In the genomic region with DNA sequence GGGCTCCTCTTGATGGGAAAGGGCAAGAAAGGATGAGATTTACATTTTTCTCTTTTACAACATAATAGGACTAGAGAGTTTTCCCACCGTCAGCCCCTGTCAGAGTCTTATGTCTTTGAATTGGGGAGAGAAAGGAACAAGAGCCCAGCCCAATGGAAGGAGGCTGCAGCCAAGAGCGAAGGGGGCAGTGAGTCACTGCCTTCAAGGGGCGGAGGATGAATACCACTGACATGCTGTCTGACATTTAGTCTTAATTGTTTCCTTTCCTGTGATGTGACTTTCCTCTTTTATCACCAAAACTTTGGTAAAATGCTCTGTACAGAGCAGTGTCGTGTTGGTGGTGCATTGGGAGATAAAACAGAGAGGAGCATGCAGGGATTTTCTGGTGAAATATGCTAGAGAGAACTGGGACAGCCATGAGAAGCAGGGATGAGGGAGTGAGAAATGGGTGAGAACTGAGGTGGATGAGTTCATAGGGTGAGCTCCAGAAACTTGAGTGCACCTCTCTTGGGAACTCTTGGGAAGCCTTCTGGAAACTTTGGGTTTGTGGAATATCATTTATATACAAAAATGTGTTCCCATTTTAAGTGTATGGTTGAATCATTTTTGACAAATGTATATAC, we compare ENCODE assay signal across 12 cellular contexts.
DNase-seq lines count a peak whose midpoint lies in the region; ATAC-seq, FAIRE-seq and TF ChIP-seq lines count a peak whose summit lies in the region.
"Had no signal": no experiment of that assay in that cellular context is flagged by ENCODE, and none has a peak within 500 bp of the region (broad histone marks: within the 10 kb centered on the region; RNA-seq: fewer than 3 reads in every experiment).

No MANE protein-coding gene starts in this region.

- H3K27me3 ChIP-seq in HepG2 (ENCODE audit: control insufficient read depth in 1 of 2, insufficient read depth in 2 of 2, low read length in 2 of 2) = peaks cover 0 to 4% of the 10 kb centered on the region in 2 experiments; a peak in 2 of 5 replicates

- CTCF ChIA-PET in HepG2 (lab: Yijun Ruan, JAX; ENCODE audit: low intra/inter-chr PET ratio, low total read pairs) = no interaction called here

- no peaks in the 10 kb centered on the region for H3K9me3 ChIP-seq in HepG2 (ENCODE audit: low read length)

- TF ChIP-seq EP300 in HepG2 (IDR thresholded peaks at IDR 0.05; ENCODE audit: low read depth in 2 of 2, low read length in 2 of 2) = no peak
- TF ChIP-seq EP300 in HepG2 (CRISPR knock-in tag; IDR thresholded peaks at IDR 0.05; ENCODE audit: borderline replicate concordance) = no peak

- in situ Hi-C loops in HepG2 (cut with HindIII; ENCODE audit: extremely low pct_ligation_motif_present, low pct_unique_long_range_greater_than_20kb) = no loop called here

- no peaks in the 10 kb centered on the region for H3K36me3 ChIP-seq in HepG2 (replicated peaks in 1 of 2; ENCODE audit: control insufficient read depth in 1 of 2, insufficient read depth in 2 of 2, low read length in 2 of 2)

- no peak for ATAC-seq in HepG2

- DNase-seq in ELR (ENCODE audit: low read depth) (peak; percentile 64), MV-4-11 (lab: John Stamatoyannopoulos, UW) (peak; percentile 33), dedifferentiated amniotic fluid mesenchymal stem cell (ENCODE audit: extremely low spot score) (peak; percentile 28), neural crest cell (ENCODE audit: low read depth, low spot score) (no peak), NCI-H187 (lab: John Stamatoyannopoulos, UW) (no peak), COR-L47 (lab: John Stamatoyannopoulos, UW) (no peak), HepG2 (ENCODE audit: low spot score) (no peak), substantia nigra (lab: John Stamatoyannopoulos, UW) (no peak)
- DNase-seq: activated CD8-positive, alpha-beta memory T cell treated with anti-CD3 and anti-CD28 coated beads, Interleukin-2, amount 50 U/mL, for 48 hours; NCI-H2171 treated with DMSO at 0.1 percent for 48 hours; SW 1271 had no signal

- POLR2A ChIA-PET in HepG2 (lab: Yijun Ruan, JAX) = no interaction called here

- H3K27ac ChIP-seq in HepG2 (ENCODE audit: extremely low read length, insufficient read depth, low read length) (no peak overlapping the region), substantia nigra (ENCODE audit: low read depth, low read length, poor library complexity, severe bottlenecking) (no peak overlapping the region)
- H3K27ac ChIP-seq: HL-60 had no signal

- no peak for TF ChIP-seq RAD21 in HepG2 (CRISPR knock-in tag; IDR thresholded peaks at IDR 0.05)

- H3K4me2 ChIP-seq in HepG2 (ENCODE audit: low read depth, low read length) = no peak overlapping the region

- no peaks in the 10 kb centered on the region for H4K20me1 ChIP-seq in HepG2 (ENCODE audit: insufficient read depth, low read length)

- no peaks in the 10 kb centered on the region for H3K79me2 ChIP-seq in HepG2 (ENCODE audit: insufficient read depth, low read length)

- 33% methylated on average over 4 of the region's 4 CpGs for WGBS in HepG2 (ENCODE audit: low lambda C conversion rate)

- H3K4me3 ChIP-seq in HepG2 (replicated peaks in 1 of 3; ENCODE audit: insufficient read depth in 1 of 3, low read depth in 2 of 3, low read length in 3 of 3) = no peak overlapping the region

- H3K27ac Mint-ChIP-seq in neural crest cell (ENCODE audit: unreplicated experiment) = peak overlapping the region; percentile 83

- H3K9ac ChIP-seq in HepG2 (ENCODE audit: insufficient read depth, low read depth, low read length) = no peak overlapping the region

- no peaks in the 10 kb centered on the region for H3K9me3 Mint-ChIP-seq in neural crest cell

- no peak for TF ChIP-seq CTCF in neural crest cell (conservative IDR thresholded peaks at IDR 0.05)
- no peak for TF ChIP-seq CTCF in HepG2 (CRISPR knock-in tag; IDR thresholded peaks at IDR 0.05)

- FAIRE-seq in HepG2 (lab: Jason Lieb, UNC) = no peak

- intact Hi-C loops in HepG2 (cut with micrococcal nuclease; ENCODE audit: unreplicated experiment) = no loop called here

- no peak overlapping the region for H2AFZ ChIP-seq in HepG2 (ENCODE audit: low read length)

- H3K4me3 Mint-ChIP-seq in neural crest cell = peak overlapping the region; percentile 17

- no peaks in the 10 kb centered on the region for H3K36me3 Mint-ChIP-seq in neural crest cell (ENCODE audit: low read depth)

- H3K4me1 Mint-ChIP-seq in neural crest cell = peaks cover 30% of the 10 kb centered on the region

- TF ChIP-seq POLR2A in HepG2 (IDR thresholded peaks at IDR 0.05; ENCODE audit: insufficient read depth in 1 of 2, low read depth in 2 of 2, low read length in 2 of 2) = no peak

- no peaks in the 10 kb centered on the region for H3K27me3 Mint-ChIP-seq in neural crest cell (ENCODE audit: low read depth)

- H3K4me1 ChIP-seq in HepG2 (ENCODE audit: insufficient read depth, low read length) = no peaks in the 10 kb centered on the region

- BruUV-seq in HepG2 (replicated peaks; lab: Mats Ljungman, UMichigan) = no TSS peak

TF ChIP-seq in HepG2, 621 proteins besides CTCF, POLR2A, EP300 and RAD21:
- TF ChIP-seq, protein P1, sequence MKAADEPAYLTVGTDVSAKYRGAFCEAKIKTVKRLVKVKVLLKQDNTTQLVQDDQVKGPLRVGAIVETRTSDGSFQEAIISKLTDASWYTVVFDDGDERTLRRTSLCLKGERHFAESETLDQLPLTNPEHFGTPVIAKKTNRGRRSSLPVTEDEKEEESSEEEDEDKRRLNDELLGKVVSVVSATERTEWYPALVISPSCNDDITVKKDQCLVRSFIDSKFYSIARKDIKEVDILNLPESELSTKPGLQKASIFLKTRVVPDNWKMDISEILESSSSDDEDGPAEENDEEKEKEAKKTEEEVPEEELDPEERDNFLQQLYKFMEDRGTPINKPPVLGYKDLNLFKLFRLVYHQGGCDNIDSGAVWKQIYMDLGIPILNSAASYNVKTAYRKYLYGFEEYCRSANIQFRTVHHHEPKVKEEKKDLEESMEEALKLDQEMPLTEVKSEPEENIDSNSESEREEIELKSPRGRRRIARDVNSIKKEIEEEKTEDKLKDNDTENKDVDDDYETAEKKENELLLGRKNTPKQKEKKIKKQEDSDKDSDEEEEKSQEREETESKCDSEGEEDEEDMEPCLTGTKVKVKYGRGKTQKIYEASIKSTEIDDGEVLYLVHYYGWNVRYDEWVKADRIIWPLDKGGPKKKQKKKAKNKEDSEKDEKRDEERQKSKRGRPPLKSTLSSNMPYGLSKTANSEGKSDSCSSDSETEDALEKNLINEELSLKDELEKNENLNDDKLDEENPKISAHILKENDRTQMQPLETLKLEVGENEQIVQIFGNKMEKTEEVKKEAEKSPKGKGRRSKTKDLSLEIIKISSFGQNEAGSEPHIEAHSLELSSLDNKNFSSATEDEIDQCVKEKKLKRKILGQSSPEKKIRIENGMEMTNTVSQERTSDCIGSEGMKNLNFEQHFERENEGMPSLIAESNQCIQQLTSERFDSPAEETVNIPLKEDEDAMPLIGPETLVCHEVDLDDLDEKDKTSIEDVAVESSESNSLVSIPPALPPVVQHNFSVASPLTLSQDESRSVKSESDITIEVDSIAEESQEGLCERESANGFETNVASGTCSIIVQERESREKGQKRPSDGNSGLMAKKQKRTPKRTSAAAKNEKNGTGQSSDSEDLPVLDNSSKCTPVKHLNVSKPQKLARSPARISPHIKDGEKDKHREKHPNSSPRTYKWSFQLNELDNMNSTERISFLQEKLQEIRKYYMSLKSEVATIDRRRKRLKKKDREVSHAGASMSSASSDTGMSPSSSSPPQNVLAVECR (CRISPR knock-in tag; IDR thresholded peaks at IDR 0.05; ENCODE audit: borderline replicate concordance) = no peak
- no peak for TF ChIP-seq YY1 (IDR thresholded peaks at IDR 0.05; ENCODE audit: insufficient read depth, insufficient replicate concordance, low read depth, low read length)
- TF ChIP-seq, protein P2, sequence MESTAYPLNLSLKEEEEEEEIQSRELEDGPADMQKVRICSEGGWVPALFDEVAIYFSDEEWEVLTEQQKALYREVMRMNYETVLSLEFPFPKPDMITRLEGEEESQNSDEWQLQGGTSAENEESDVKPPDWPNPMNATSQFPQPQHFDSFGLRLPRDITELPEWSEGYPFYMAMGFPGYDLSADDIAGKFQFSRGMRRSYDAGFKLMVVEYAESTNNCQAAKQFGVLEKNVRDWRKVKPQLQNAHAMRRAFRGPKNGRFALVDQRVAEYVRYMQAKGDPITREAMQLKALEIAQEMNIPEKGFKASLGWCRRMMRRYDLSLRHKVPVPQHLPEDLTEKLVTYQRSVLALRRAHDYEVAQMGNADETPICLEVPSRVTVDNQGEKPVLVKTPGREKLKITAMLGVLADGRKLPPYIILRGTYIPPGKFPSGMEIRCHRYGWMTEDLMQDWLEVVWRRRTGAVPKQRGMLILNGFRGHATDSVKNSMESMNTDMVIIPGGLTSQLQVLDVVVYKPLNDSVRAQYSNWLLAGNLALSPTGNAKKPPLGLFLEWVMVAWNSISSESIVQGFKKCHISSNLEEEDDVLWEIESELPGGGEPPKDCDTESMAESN (CRISPR knock-in tag; conservative IDR thresholded peaks at IDR 0.05) = no peak
TF ChIP-seq in HepG2: peak in this region for 0.

Comparison
In these comparisons a context has a peak if more than half of its experiments do, and no peak if none do; other contexts are left out.
1. DNase-seq: peak in ELR (single experiment), MV-4-11 (single experiment) and dedifferentiated amniotic fluid mesenchymal stem cell (single experiment); none in neural crest cell (single experiment), NCI-H187 (0 of 2), COR-L47 (single experiment), HepG2 (single experiment) and substantia nigra (0 of 49).